8 cellular contexts compared by ENCODE assay signal in genomic region chr18:62526098-62527025, GRCh38. TPM values are rescaled to one million over a fixed set of nuclear protein-coding genes. Genes with fewer than 3 reads are reported as not detected.
DNase-seq lines count a peak whose midpoint lies in the region; ATAC-seq and TF ChIP-seq lines count a peak whose summit lies in the region.

No MANE protein-coding gene starts in this region.

- ATAC-seq in HG02885 (IDR thresholded peaks at IDR 0.05; ENCODE audit: poor library complexity, unreplicated experiment), result peak; percentile 17
- ATAC-seq in activated CD4-positive, alpha-beta T cell treated with anti-CD3 and anti-CD28 coated beads for 36 hours, result peak; percentile 15
- peak; percentile 49 for ATAC-seq in left colon

- H3K4me3 Mint-ChIP-seq in activated CD4-positive, alpha-beta T cell treated with anti-CD3 and anti-CD28 coated beads for 36 hours, result peak overlapping the region; percentile 95

- DNase-seq in GM03348 (ENCODE audit: low spot score), result peak; percentile 94
- peak; percentile 79 for DNase-seq in NCI-H226
- DNase-seq in activated CD4-positive, alpha-beta T cell treated with anti-CD3 and anti-CD28 coated beads for 36 hours, result peak; percentile 86
- peak; percentile 85 for DNase-seq in colonic mucosa
- DNase-seq in left colon, result peak; percentile 85 to 86
- peak; percentile 45 to 72 for DNase-seq in stimulated activated CD4-positive, alpha-beta T cell treated with anti-CD3 and anti-CD28 coated beads, Interleukin-1b, Interleukin-23, amount 100 ng/mL, for 4 hours (ENCODE audit: low read depth in 2 of 2)
- no peak for DNase-seq in cortex of kidney (lab: John Stamatoyannopoulos, UW)

- H3K4me3 ChIP-seq in colonic mucosa, result peak overlapping the region; percentile 63

- H3K9me3 Mint-ChIP-seq in activated CD4-positive, alpha-beta T cell treated with anti-CD3 and anti-CD28 coated beads for 36 hours (ENCODE audit: low read depth), result no peaks in the 10 kb centered on the region

- no peak for TF ChIP-seq CTCF in colonic mucosa (IDR thresholded peaks at IDR 0.05)

- no peaks in the 10 kb centered on the region for H3K27me3 ChIP-seq in colonic mucosa

- intact Hi-C loops in activated CD4-positive, alpha-beta T cell treated with anti-CD3 and anti-CD28 coated beads for 36 hours (cut with DNase I, micrococcal nuclease), result loop anchor here (1.0 to 10.0 kb wide), 11 partner anchors 20 to 1448 kb away; partner anchors contain the start of genes PIGN (in 2 of the 2), RELCH (in 2 of the 2), VPS4B (in 2 of the 2) and KDSR (in 1 of the 2)
- intact Hi-C loops in colonic mucosa (cut with DNase I) (no loop called here), left colon (cut with DNase I, micrococcal nuclease) (no loop called here)

- CTCF ChIA-PET in activated CD4-positive, alpha-beta T cell treated with anti-CD3 and anti-CD28 coated beads for 36 hours (lab: Charles Lee), result interaction anchor here (0.7 to 1.7 kb wide), 4 partner anchors 16 to 339 kb away, joined by 3 to 5 read pairs (median 4); partner anchors contain the start of gene RELCH

- peak overlapping the region; percentile 99 for H3K27ac ChIP-seq in colonic mucosa

- peak overlapping the region; percentile 89 to 96 for H3K9ac ChIP-seq in colonic mucosa (ENCODE audit: low read depth in 2 of 2, low read length in 2 of 2)

- no peaks in the 10 kb centered on the region for H3K36me3 ChIP-seq in colonic mucosa

- H3K4me1 ChIP-seq in colonic mucosa, result peaks cover 8% of the 10 kb centered on the region

- peaks cover 37% of the 10 kb centered on the region for H3K4me1 Mint-ChIP-seq in activated CD4-positive, alpha-beta T cell treated with anti-CD3 and anti-CD28 coated beads for 36 hours

- no peaks in the 10 kb centered on the region for H3K9me3 ChIP-seq in colonic mucosa

- no peaks in the 10 kb centered on the region for H3K27me3 Mint-ChIP-seq in activated CD4-positive, alpha-beta T cell treated with anti-CD3 and anti-CD28 coated beads for 36 hours

- peaks cover 22% of the 10 kb centered on the region for H3K36me3 Mint-ChIP-seq in activated CD4-positive, alpha-beta T cell treated with anti-CD3 and anti-CD28 coated beads for 36 hours (ENCODE audit: low read depth)

- H3K27ac Mint-ChIP-seq in activated CD4-positive, alpha-beta T cell treated with anti-CD3 and anti-CD28 coated beads for 36 hours, result peak overlapping the region; percentile 98

- POLR2A ChIA-PET in activated CD4-positive, alpha-beta T cell treated with anti-CD3 and anti-CD28 coated beads for 36 hours (lab: Charles Lee), result interaction anchor here (0.6 to 1.2 kb wide), 4 partner anchors 21 to 106 kb away, joined by 3 to 8 read pairs (median 6); no protein-coding TSS in a partner anchor

RNA-seq across cellular contexts. Expression of gene ZCCHC2, which starts 3.5 kb away (rescaled TPM):
- 10 to 100 TPM; 26.1 to 40.1 TPM for total RNA-seq in activated CD4-positive, alpha-beta T cell treated with anti-CD3 and anti-CD28 coated beads for 36 hours
- total RNA-seq in colonic mucosa, result 10 to 100 TPM; 24.7 to 25.7 TPM
- 10 to 100 TPM; 20.2 to 23.5 TPM for total RNA-seq in left colon

Comparison
In these comparisons a context has a peak if more than half of its experiments do, and no peak if none do; other contexts are left out.
1. intact Hi-C loops: an anchor here in activated CD4-positive, alpha-beta T cell treated with anti-CD3 and anti-CD28 coated beads for 36 hours (1.0 to 10.0 kb wide); none called in colonic mucosa and left colon.